In the genomic region with DNA sequence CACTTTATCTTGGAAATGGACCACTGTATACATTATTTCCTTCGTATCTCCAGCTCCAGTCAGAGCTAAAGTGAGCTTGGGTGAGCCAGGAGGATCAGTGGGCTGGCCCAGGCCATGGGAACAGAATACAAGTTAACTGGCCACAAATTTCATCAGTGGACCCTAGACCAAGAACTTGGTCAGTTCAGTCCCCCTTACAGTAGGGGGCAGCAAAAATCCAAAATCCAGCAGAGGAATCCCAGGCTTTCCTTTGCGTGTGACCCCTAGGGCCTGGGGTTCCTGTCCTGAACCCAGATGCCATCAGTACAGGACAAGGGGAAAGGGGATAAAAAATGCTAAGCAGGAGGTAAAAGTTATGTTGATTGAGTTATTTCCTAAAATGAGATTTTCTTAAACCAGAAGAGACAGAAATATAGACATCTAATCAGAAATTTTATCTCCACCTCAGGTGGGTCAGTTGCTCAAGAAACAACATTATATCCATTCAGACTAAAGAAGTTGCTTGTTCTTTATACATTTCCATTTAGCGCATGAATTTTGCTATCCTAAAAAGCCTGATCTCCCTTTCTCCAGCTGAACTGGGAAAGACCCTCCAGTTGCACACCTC, we compare ENCODE assay signal across 12 cellular contexts. TPM values are rescaled to one million over a fixed set of nuclear protein-coding genes. Genes with fewer than 3 reads are reported as not detected.
DNase-seq lines count a peak whose midpoint lies in the region; ATAC-seq and TF ChIP-seq lines count a peak whose summit lies in the region.
"Had no signal": no experiment of that assay in that cellular context is flagged by ENCODE, and none has a peak within 500 bp of the region (broad histone marks: within the 10 kb centered on the region; RNA-seq: fewer than 3 reads in every experiment).

No MANE protein-coding gene starts in this region.

- H3K36me3 Mint-ChIP-seq in endothelial cell (ENCODE audit: low read depth, unreplicated experiment) = no peaks in the 10 kb centered on the region

- H3K4me1 Mint-ChIP-seq in endothelial cell (ENCODE audit: unreplicated experiment) = peaks cover 25% of the 10 kb centered on the region

- H3K4me3 Mint-ChIP-seq in endothelial cell (ENCODE audit: unreplicated experiment) = no peak overlapping the region

- H3K27ac Mint-ChIP-seq in endothelial cell (ENCODE audit: unreplicated experiment) = peak overlapping the region; percentile 88

- peak; percentile 9 for DNase-seq in stimulated activated CD4-positive, alpha-beta T cell treated with anti-CD3 and anti-CD28 coated beads, Interleukin-15, amount 100 ng/mL, for 24 hours
- no peak for DNase-seq in stimulated activated CD4-positive, alpha-beta T cell treated with anti-CD3 and anti-CD28 coated beads, Interleukin-4, amount 100 ng/mL, for 4 hours
- DNase-seq in M059J (ENCODE audit: low read depth) (peak; percentile 18), endothelial cell (ENCODE audit: low spot score) (no peak), anterior cingulate cortex (lab: John Stamatoyannopoulos, UW) (no peak), mucosa of gallbladder (ENCODE audit: low spot score) (no peak), NCI-H2196 (lab: John Stamatoyannopoulos, UW; ENCODE audit: unreplicated experiment) (no peak)
- DNase-seq: body of pancreas, DMS153 had no signal

- no peaks in the 10 kb centered on the region for H3K27me3 Mint-ChIP-seq in endothelial cell (ENCODE audit: unreplicated experiment)

- no peak for ATAC-seq in HG02970 (IDR thresholded peaks at IDR 0.05; ENCODE audit: low FRiP score, unreplicated experiment)
- ATAC-seq: body of pancreas had no signal

- H3K9me3 Mint-ChIP-seq in endothelial cell (ENCODE audit: unreplicated experiment) = no peaks in the 10 kb centered on the region

- TF ChIP-seq CTCF in endothelial cell (IDR thresholded peaks at IDR 0.05; ENCODE audit: unreplicated experiment) = peak; percentile 67

RNA-seq across cellular contexts. Expression of a gene that starts 24.1 kb away (rescaled TPM):
- not detected in 2 replicates for total RNA-seq in M059J (2014; rRNA removed; shearing (Covaris generic))
- not detected for total RNA-seq in endothelial cell (ENCODE audit: unreplicated experiment)
- total RNA-seq in mucosa of gallbladder = not detected
- total RNA-seq: body of pancreas, myocyte, temporal lobe had no signal

RNA-seq across cellular contexts. Expression of a gene that starts 27.8 kb away (rescaled TPM):
- not detected in 2 replicates for total RNA-seq in M059J (2014; rRNA removed; shearing (Covaris generic))
- total RNA-seq in endothelial cell (ENCODE audit: unreplicated experiment) (not detected), mucosa of gallbladder (not detected)
- total RNA-seq: body of pancreas, myocyte, temporal lobe had no signal

Comparison
In these comparisons a context has a peak if more than half of its experiments do, and no peak if none do; other contexts are left out.
1. DNase-seq: peak in stimulated activated CD4-positive, alpha-beta T cell treated with anti-CD3 and anti-CD28 coated beads, Interleukin-15, amount 100 ng/mL, for 24 hours (single experiment) and M059J (single experiment); none in stimulated activated CD4-positive, alpha-beta T cell treated with anti-CD3 and anti-CD28 coated beads, Interleukin-4, amount 100 ng/mL, for 4 hours (0 of 2), endothelial cell (single experiment), anterior cingulate cortex (0 of 58), mucosa of gallbladder (single experiment) and NCI-H2196 (single experiment).